ENCODE assay signal across 9 cellular contexts in genomic region chr9:87570000-87570834, GRCh38.
DNase-seq lines count a peak whose midpoint lies in the region; TF ChIP-seq lines count a peak whose summit lies in the region.
"Had no signal": no experiment of that assay in that cellular context is flagged by ENCODE, and none has a peak within 500 bp of the region (broad histone marks: within the 10 kb centered on the region; RNA-seq: fewer than 3 reads in every experiment).

No MANE protein-coding gene starts in this region.

- DNase-seq in NCI-H1092 treated with DMSO at 0.1 percent for 48 hours (lab: John Stamatoyannopoulos, UW) (peak; percentile 73), NCI-H1092 (lab: John Stamatoyannopoulos, UW) (no peak), LoVo (ENCODE audit: low spot score) (peak; percentile 78), kidney tubule cell (ENCODE audit: low spot score) (peak; percentile 34), thyroid gland (no peak), RWPE1 (ENCODE audit: low spot score) (no peak)
- DNase-seq in stimulated activated CD4-positive, alpha-beta T cell treated with anti-CD3 and anti-CD28 coated beads, Interleukin-4, amount 100 ng/mL, for 4 hours, result no peak
- DNase-seq in stimulated activated CD4-positive, alpha-beta T cell treated with anti-CD3 and anti-CD28 coated beads, Interleukin-2, amount 100 ng/mL, for 24 hours, result no peak
- DNase-seq: effector memory CD4-positive, alpha-beta T cell had no signal

- CTCF ChIA-PET in RWPE1 (lab: Yijun Ruan, JAX), result interaction anchor here (0.6 to 0.7 kb wide), 2 partner anchors 29 to 1532 kb away, joined by 3 to 4 read pairs; no protein-coding TSS in a partner anchor

- H3K27ac ChIP-seq in thyroid gland (peak overlapping the region; percentile 76 to 79 (median 77)), RWPE1 (no peak overlapping the region)

- POLR2A ChIA-PET in RWPE1 (lab: Yijun Ruan, JAX; ENCODE audit: low non-redundant PET), result no interaction called here

- no peak for TF ChIP-seq POLR2A in thyroid gland (IDR thresholded peaks at IDR 0.05)

- intact Hi-C loops in thyroid gland (cut with DNase I), result loop anchor here (10.0 kb wide), 1 partner anchor 55 kb away; no protein-coding TSS in a partner anchor

- 54 to 57% methylated on average over 3 of the region's 3 CpGs for WGBS in thyroid gland, 2 donors

- no peaks in the 10 kb centered on the region for H3K27me3 ChIP-seq in thyroid gland

- peaks cover 47 to 57% of the 10 kb centered on the region in 2 donors for H3K4me1 ChIP-seq in thyroid gland

- no peaks in the 10 kb centered on the region for H3K9me3 ChIP-seq in thyroid gland

- no peak overlapping the region for H3K4me3 ChIP-seq in thyroid gland (replicated peaks in 1 of 3)

- no peaks in the 10 kb centered on the region for H3K36me3 ChIP-seq in thyroid gland

- TF ChIP-seq CTCF in thyroid gland (IDR thresholded peaks at IDR 0.05) (no peak), RWPE1 (conservative IDR thresholded peaks at IDR 0.05; ENCODE audit: low read depth) (no peak)

Comparison
In these comparisons a context has a peak if more than half of its experiments do, and no peak if none do; other contexts are left out.
1. DNase-seq: peak in NCI-H1092 treated with DMSO at 0.1 percent for 48 hours (single experiment), LoVo (single experiment) and kidney tubule cell (single experiment); none in NCI-H1092 (single experiment), thyroid gland (0 of 2), stimulated activated CD4-positive, alpha-beta T cell treated with anti-CD3 and anti-CD28 coated beads, Interleukin-4, amount 100 ng/mL, for 4 hours (0 of 2), RWPE1 (single experiment) and stimulated activated CD4-positive, alpha-beta T cell treated with anti-CD3 and anti-CD28 coated beads, Interleukin-2, amount 100 ng/mL, for 24 hours (0 of 2).